8 cellular contexts compared by ENCODE assay signal in the genomic region with DNA sequence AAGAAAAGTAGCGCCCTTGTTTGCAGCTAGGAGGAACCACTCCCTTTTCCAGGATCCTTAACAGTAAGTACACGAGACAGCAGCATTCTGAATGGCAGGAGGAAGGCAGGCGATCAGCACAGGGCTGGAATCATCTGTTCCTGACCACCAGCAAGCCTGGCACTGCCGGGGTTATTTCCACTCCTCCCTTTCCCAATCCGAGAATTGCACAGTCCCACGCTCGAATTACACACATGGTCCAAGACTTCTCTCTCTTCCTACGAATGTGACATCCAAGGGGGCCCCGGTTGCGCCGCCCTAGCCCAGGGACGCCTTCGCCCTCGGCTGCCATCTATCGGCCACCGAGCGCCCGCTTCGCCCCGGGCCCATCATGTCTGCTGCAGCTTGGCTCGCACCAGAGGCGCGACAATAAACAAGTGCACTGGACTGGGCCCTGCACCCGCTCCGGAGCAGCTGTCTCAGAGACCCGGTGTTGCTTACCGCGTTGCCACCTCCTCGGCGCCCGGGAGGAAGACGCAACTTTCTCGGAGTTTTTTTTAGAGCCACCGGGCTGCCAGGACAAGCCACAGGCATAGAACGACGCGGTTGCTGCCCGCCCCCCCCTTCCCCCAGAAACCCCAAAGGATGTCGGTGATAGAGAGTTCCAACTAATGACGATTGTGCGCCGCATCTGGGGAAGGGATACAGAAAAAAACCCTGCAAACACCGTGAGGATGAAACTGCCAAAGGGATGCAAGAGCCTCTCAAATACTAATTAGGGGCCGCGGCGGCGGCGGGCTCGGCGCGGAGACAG. TPM values are rescaled to one million over a fixed set of nuclear protein-coding genes. Genes with fewer than 3 reads are reported as not detected.
DNase-seq lines count a peak whose midpoint lies in the region; ATAC-seq and TF ChIP-seq lines count a peak whose summit lies in the region.

A gene with protein sequence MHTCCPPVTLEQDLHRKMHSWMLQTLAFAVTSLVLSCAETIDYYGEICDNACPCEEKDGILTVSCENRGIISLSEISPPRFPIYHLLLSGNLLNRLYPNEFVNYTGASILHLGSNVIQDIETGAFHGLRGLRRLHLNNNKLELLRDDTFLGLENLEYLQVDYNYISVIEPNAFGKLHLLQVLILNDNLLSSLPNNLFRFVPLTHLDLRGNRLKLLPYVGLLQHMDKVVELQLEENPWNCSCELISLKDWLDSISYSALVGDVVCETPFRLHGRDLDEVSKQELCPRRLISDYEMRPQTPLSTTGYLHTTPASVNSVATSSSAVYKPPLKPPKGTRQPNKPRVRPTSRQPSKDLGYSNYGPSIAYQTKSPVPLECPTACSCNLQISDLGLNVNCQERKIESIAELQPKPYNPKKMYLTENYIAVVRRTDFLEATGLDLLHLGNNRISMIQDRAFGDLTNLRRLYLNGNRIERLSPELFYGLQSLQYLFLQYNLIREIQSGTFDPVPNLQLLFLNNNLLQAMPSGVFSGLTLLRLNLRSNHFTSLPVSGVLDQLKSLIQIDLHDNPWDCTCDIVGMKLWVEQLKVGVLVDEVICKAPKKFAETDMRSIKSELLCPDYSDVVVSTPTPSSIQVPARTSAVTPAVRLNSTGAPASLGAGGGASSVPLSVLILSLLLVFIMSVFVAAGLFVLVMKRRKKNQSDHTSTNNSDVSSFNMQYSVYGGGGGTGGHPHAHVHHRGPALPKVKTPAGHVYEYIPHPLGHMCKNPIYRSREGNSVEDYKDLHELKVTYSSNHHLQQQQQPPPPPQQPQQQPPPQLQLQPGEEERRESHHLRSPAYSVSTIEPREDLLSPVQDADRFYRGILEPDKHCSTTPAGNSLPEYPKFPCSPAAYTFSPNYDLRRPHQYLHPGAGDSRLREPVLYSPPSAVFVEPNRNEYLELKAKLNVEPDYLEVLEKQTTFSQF (plus strand): TSS at position 341 of the 793 bp plus-strand sequence. CDS start 4,018 bp downstream, outside the sequence.

- peaks cover 80% of the 10 kb centered on the region for H3K27me3 ChIP-seq in gastroesophageal sphincter
- peaks cover 0 to 65% of the 10 kb centered on the region in 2 donors for H3K27me3 ChIP-seq in tibial artery

- H3K36me3 ChIP-seq in gastroesophageal sphincter (no peaks in the 10 kb centered on the region), tibial artery (no peaks in the 10 kb centered on the region)

- intact Hi-C loops in tibial artery (cut with DNase I; ENCODE audit: low total_unique reads): no loop called here

- H3K4me1 ChIP-seq in gastroesophageal sphincter: peaks cover 0 to 31% (median 10%) of the 10 kb centered on the region in 3 donors
- peaks cover 0 to 37% (median 32%) of the 10 kb centered on the region in 4 donors for H3K4me1 ChIP-seq in tibial artery

- DNase-seq in D341Med (ENCODE audit: low spot score) (peak; percentile 88), HUDEP-2 (lab: John Stamatoyannopoulos, UW; ENCODE audit: unreplicated experiment in 76 of 76) (peak in 48 of 76 experiments; percentile 3 to 81 (median 28)), nucleus accumbens (lab: John Stamatoyannopoulos, UW) (peak in 54 of 56 donors; percentile 51 to 93 (median 81)), tibial artery (peak; percentile 64 to 69)
- peak in 3 of 4 experiments; percentile 9 to 51 (median 39) for DNase-seq in activated naive CD4-positive, alpha-beta T cell (lab: John Stamatoyannopoulos, UW)

- no peak for TF ChIP-seq POLR2A in gastroesophageal sphincter (IDR thresholded peaks at IDR 0.05)

- H3K4me3 ChIP-seq in gastroesophageal sphincter (peak within 1 kb of the TSS; percentile 19 to 63), tibial artery (peak within 1 kb of the TSS; percentile 38 to 58)

- TF ChIP-seq EP300 in gastroesophageal sphincter (IDR thresholded peaks at IDR 0.05): no peak

- H3K9me3 ChIP-seq in gastroesophageal sphincter (no peaks in the 10 kb centered on the region), tibial artery (no peaks in the 10 kb centered on the region)

- TF ChIP-seq CTCF in gastroesophageal sphincter (IDR thresholded peaks at IDR 0.05) (peak; percentile 40 to 79 (median 48)), tibial artery (IDR thresholded peaks at IDR 0.05) (peak; percentile 31 to 69)

- ATAC-seq in GM21423 (IDR thresholded peaks at IDR 0.05; ENCODE audit: unreplicated experiment) (peak; percentile 98), gastroesophageal sphincter (peak; percentile 87)

- WGBS in gastroesophageal sphincter (ENCODE audit: low coverage in 1 of 2), 2 donors: 0% methylated on average over 2 to 14 of the region's 51 CpGs

- H3K27ac ChIP-seq in gastroesophageal sphincter: peak within 1 kb of the TSS in 2 of 4 donors; percentile 54 to 56
- no peak within 1 kb of the TSS for H3K27ac ChIP-seq in tibial artery

TF ChIP-seq in PFSK-1, 5 proteins besides CTCF, POLR2A, EP300 and RAD21:
- TF ChIP-seq FOXP2 (optimal IDR thresholded peaks at IDR 0.05; ENCODE audit: borderline replicate concordance, extremely low read depth, extremely low read length, insufficient read depth) (peak; percentile 19), SIN3A (IDR thresholded peaks at IDR 0.05; ENCODE audit: borderline replicate concordance, insufficient read depth, low read length) (no peak)

RNA-seq across cellular contexts. Expression of the gene that starts here (rescaled TPM):
- not detected for polyA plus RNA-seq in PFSK-1 (2012; ENCODE audit: insufficient read length, low read depth)
- total RNA-seq in gastroesophageal sphincter: under 1 TPM; 0.25 to 0.54 (median 0.41) TPM

Comparison
In these comparisons a context has a peak if more than half of its experiments do, and no peak if none do; other contexts are left out.
1. Peak in ATAC-seq and H3K4me3 ChIP-seq in gastroesophageal sphincter; RNA of the gene not detected or under 1 TPM.
2. DNase-seq: peak in every context shown above with its lines; median percentile 88 in D341Med; 81 in nucleus accumbens; 66 in tibial artery; 39 in activated naive CD4-positive, alpha-beta T cell; 28 in HUDEP-2.